20 cellular contexts compared by ENCODE assay signal in the genomic region with DNA sequence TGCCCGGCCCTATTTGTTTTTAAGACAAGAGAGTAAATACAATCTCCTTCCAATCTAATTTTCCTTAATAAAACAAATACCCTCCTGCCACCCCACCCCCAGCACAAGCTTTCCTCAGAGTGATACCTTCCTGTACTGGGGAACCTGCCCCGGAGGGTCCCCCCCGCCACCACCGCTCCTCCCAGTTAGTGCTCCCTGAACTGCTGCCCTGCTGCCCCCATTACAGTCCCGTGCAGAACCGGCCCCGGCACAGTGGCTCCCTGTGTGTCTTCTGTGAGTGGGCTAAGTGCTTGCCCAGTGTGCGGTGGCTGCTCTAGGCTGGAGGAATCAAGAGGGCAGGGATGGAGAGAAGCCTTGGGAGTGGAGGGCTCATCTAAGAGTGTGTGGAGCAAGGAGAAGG.
DNase-seq lines count a peak whose midpoint lies in the region; ATAC-seq, FAIRE-seq and TF ChIP-seq lines count a peak whose summit lies in the region.
"Had no signal": no experiment of that assay in that cellular context is flagged by ENCODE, and none has a peak within 500 bp of the region (broad histone marks: within the 10 kb centered on the region; RNA-seq: fewer than 3 reads in every experiment).

No MANE protein-coding gene starts in this region.

- H3K27ac Mint-ChIP-seq in activated T-helper 17 cell treated with anti-CD3 and anti-CD28 coated beads, Interleukin-2, amount 50 U/mL, for 72 hours, result no peak overlapping the region
- H3K27ac Mint-ChIP-seq: activated CD4-positive, alpha-beta memory T cell treated with anti-CD3 and anti-CD28 coated beads, Interleukin-2, amount 10 ng/mL, durations not matched to agents 7 days and 5 days; activated naive CD4-positive, alpha-beta T cell treated with anti-CD3 and anti-CD28 coated beads for 36 hours; CD8-positive, alpha-beta T cell; T-helper 1 cell treated with Interleukin-12 subunit alpha and Interleukin-12 subunit beta and Interleukin-4 antibody, amounts not matched to agents 30 μg/mL and 1 μg/mL, for 36 hours had no signal

- DNase-seq in kidney, result peak; percentile 69
- no peak for DNase-seq in sigmoid colon
- no peak for DNase-seq in aorta
- no peak for DNase-seq in D341Med (ENCODE audit: low spot score)
- no peak for DNase-seq in AG08395 (ENCODE audit: low spot score)
- DNase-seq: activated naive CD4-positive, alpha-beta T cell treated with anti-CD3 and anti-CD28 coated beads for 36 hours; activated T-cell treated with anti-CD3 and anti-CD28 coated beads, Interleukin-2, amount 50 U/mL, for 1 hour; CD8-positive, alpha-beta T cell; cortex of kidney; DMS79; NCI-H2107; stimulated activated naive CD4-positive, alpha-beta T cell treated with Interleukin-2 at 50 U/mL for 16 hours had no signal

- H3K27ac ChIP-seq in BLaER1, result peak overlapping the region; percentile 92
- peak overlapping the region; percentile 59 for H3K27ac ChIP-seq in angular gyrus (ENCODE audit: low read depth, low read length)
- H3K27ac ChIP-seq in kidney (ENCODE audit: low read depth in 2 of 2, low read length in 2 of 2), result peak overlapping the region in 1 of 2 donors; percentile 43
- H3K27ac ChIP-seq in sigmoid colon, result peak overlapping the region in 3 of 4 donors; percentile 66 to 83 (median 73)
- H3K27ac ChIP-seq in aorta (ENCODE audit: low read depth in 1 of 2, low read length in 2 of 2), result no peak overlapping the region
- H3K27ac ChIP-seq: vagina, VCaP had no signal

- no peaks in the 10 kb centered on the region for H3K4me1 Mint-ChIP-seq in activated T-helper 17 cell treated with anti-CD3 and anti-CD28 coated beads, Interleukin-2, amount 50 U/mL, for 72 hours

- FAIRE-seq in kidney (lab: Jason Lieb, UNC), result no peak

- peaks cover 16% of the 10 kb centered on the region for H3K27me3 Mint-ChIP-seq in activated T-helper 17 cell treated with anti-CD3 and anti-CD28 coated beads, Interleukin-2, amount 50 U/mL, for 72 hours

- H3K4me2 ChIP-seq in BLaER1, result peak overlapping the region; percentile 99

- H3K4me1 ChIP-seq in BLaER1 (peaks cover 69% of the 10 kb centered on the region), kidney (ENCODE audit: control insufficient read depth in 1 of 2, insufficient read depth in 1 of 2, low read depth in 1 of 2, low read length in 2 of 2) (no peaks in the 10 kb centered on the region), sigmoid colon (peaks cover 0 to 30% (median 23%) of the 10 kb centered on the region in 4 donors), aorta (ENCODE audit: control insufficient read depth in 1 of 2, insufficient read depth in 2 of 2, low read length in 2 of 2) (no peaks in the 10 kb centered on the region)
- H3K4me1 ChIP-seq: left lung, vagina had no signal

- H3K27me3 ChIP-seq in BLaER1 (no peaks in the 10 kb centered on the region), sigmoid colon (no peaks in the 10 kb centered on the region), aorta (ENCODE audit: control insufficient read depth in 1 of 2, insufficient read depth in 2 of 2, low read length in 1 of 2) (no peaks in the 10 kb centered on the region)
- H3K27me3 ChIP-seq: left lung, vagina had no signal

- no peaks in the 10 kb centered on the region for H4K20me1 ChIP-seq in BLaER1

- no peak overlapping the region for H3K4me3 ChIP-seq in BLaER1
- H3K4me3 ChIP-seq in kidney (ENCODE audit: low read length in 2 of 2), result no peak overlapping the region
- H3K4me3 ChIP-seq in sigmoid colon, result no peak overlapping the region
- no peak overlapping the region for H3K4me3 ChIP-seq in aorta (ENCODE audit: low read length in 2 of 2)
- H3K4me3 ChIP-seq: left lung, vagina had no signal

- TF ChIP-seq CTCF in kidney (IDR thresholded peaks at IDR 0.05; ENCODE audit: borderline replicate concordance, extremely low read depth, insufficient read depth) (no peak), sigmoid colon (IDR thresholded peaks at IDR 0.05) (no peak)

- H3K36me3 ChIP-seq in BLaER1 (peaks cover 60% of the 10 kb centered on the region), kidney (ENCODE audit: control insufficient read depth in 1 of 2, insufficient read depth in 2 of 2, low read length in 2 of 2) (peaks cover 30 to 42% of the 10 kb centered on the region in 2 donors), sigmoid colon (peaks cover 42 to 81% (median 62%) of the 10 kb centered on the region in 4 donors), aorta (ENCODE audit: control insufficient read depth in 1 of 2, insufficient read depth in 2 of 2, low read length in 1 of 2) (peaks cover 0 to 22% of the 10 kb centered on the region in 2 donors)

- WGBS in sigmoid colon, 2 donors, result 86 to 90% methylated on average over 8 of the region's 8 CpGs
- 85% methylated on average over 8 of the region's 8 CpGs for WGBS in aorta, 2 donors

- H3K9ac ChIP-seq in BLaER1 (no peak overlapping the region), kidney (ENCODE audit: low read length in 2 of 2) (no peak overlapping the region)

- H3K4me3 Mint-ChIP-seq in activated T-helper 17 cell treated with anti-CD3 and anti-CD28 coated beads, Interleukin-2, amount 50 U/mL, for 72 hours, result no peak overlapping the region
- H3K4me3 Mint-ChIP-seq: activated CD4-positive, alpha-beta memory T cell treated with anti-CD3 and anti-CD28 coated beads, Interleukin-2, amount 10 ng/mL, durations not matched to agents 7 days and 5 days; activated naive CD4-positive, alpha-beta T cell treated with anti-CD3 and anti-CD28 coated beads for 36 hours; CD8-positive, alpha-beta T cell; T-helper 1 cell treated with Interleukin-12 subunit alpha and Interleukin-12 subunit beta and Interleukin-4 antibody, amounts not matched to agents 30 μg/mL and 1 μg/mL, for 36 hours had no signal

- no peaks in the 10 kb centered on the region for H3K36me3 Mint-ChIP-seq in activated T-helper 17 cell treated with anti-CD3 and anti-CD28 coated beads, Interleukin-2, amount 50 U/mL, for 72 hours (ENCODE audit: low read depth)
- H3K36me3 Mint-ChIP-seq: CD8-positive, alpha-beta T cell had no signal

- no peak for ATAC-seq in activated T-helper 17 cell treated with anti-CD3 and anti-CD28 coated beads, Interleukin-2, amount 50 U/mL, for 72 hours (replicated peaks)
- ATAC-seq in aorta (ENCODE audit: low FRiP score), result no peak
- ATAC-seq: CD8-positive, alpha-beta T cell had no signal

- intact Hi-C loops in kidney (cut with DNase I) (no loop called here), sigmoid colon (cut with DNase I) (no loop called here), aorta (cut with DNase I) (no loop called here)

- no peak for TF ChIP-seq POLR2A in sigmoid colon (IDR thresholded peaks at IDR 0.05)

- TF ChIP-seq EP300 in sigmoid colon (IDR thresholded peaks at IDR 0.05), result no peak

- no peaks in the 10 kb centered on the region for H3K9me3 Mint-ChIP-seq in activated T-helper 17 cell treated with anti-CD3 and anti-CD28 coated beads, Interleukin-2, amount 50 U/mL, for 72 hours
- H3K9me3 Mint-ChIP-seq: activated CD4-positive, alpha-beta memory T cell treated with anti-CD3 and anti-CD28 coated beads, Interleukin-2, amount 10 ng/mL, durations not matched to agents 7 days and 5 days; T-helper 1 cell treated with Interleukin-12 subunit alpha and Interleukin-12 subunit beta and Interleukin-4 antibody, amounts not matched to agents 30 μg/mL and 1 μg/mL, for 36 hours had no signal

- peaks cover 14% of the 10 kb centered on the region for H3K9me3 ChIP-seq in BLaER1
- peaks cover 0 to 4% of the 10 kb centered on the region in 2 donors for H3K9me3 ChIP-seq in kidney (ENCODE audit: control insufficient read depth in 1 of 2, low read length in 2 of 2)
- H3K9me3 ChIP-seq in sigmoid colon, result no peaks in the 10 kb centered on the region
- no peaks in the 10 kb centered on the region for H3K9me3 ChIP-seq in aorta (ENCODE audit: control insufficient read depth, low read length)
- H3K9me3 ChIP-seq: left lung, vagina had no signal

Comparison
In these comparisons a context has a peak if more than half of its experiments do, and no peak if none do; other contexts are left out.
1. H3K27ac ChIP-seq: peak in BLaER1 (single experiment), angular gyrus (single experiment) and sigmoid colon (3 of 4); none in aorta (0 of 2).